Comparison of ENCODE assay signal across 16 cellular contexts in the genomic region with DNA sequence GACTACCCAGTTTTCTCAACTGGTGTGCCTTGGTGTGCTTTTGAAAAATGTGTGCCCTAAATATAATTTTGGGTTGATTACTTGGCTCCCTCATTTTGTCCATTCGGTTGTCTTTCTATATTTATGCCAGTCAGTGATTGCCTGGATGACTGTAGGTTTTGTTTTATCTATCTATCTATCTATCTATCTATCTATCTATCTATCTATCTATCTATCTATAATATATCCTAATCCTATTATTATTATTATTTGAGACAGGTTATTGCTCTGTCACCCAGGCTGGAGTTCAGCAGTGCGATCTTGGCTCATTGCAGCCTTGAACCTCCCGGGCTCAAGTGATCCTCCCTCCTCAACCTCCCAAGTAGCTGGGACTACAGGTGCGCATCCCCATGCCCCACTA.
"Had no signal": no experiment of that assay in that cellular context is flagged by ENCODE, and none has a peak within 500 bp of the region (broad histone marks: within the 10 kb centered on the region; RNA-seq: fewer than 3 reads in every experiment).

No MANE protein-coding gene starts in this region.

- H3K4me3 Mint-ChIP-seq: memory B cell had no signal

- ATAC-seq: left ventricle myocardium superior; naive thymus-derived CD8-positive, alpha-beta T cell; psoas muscle; right cardiac atrium; upper lobe of right lung had no signal

- H3K9me3 Mint-ChIP-seq: memory B cell; naive thymus-derived CD8-positive, alpha-beta T cell had no signal

- H3K27ac ChIP-seq: adrenal gland, psoas muscle, testis, upper lobe of right lung had no signal

- FAIRE-seq: astrocyte had no signal

- H3K9me3 ChIP-seq: adrenal gland, psoas muscle, testis, upper lobe of right lung had no signal

- H3K27me3 Mint-ChIP-seq: memory B cell; naive thymus-derived CD8-positive, alpha-beta T cell had no signal

- H3K27me3 ChIP-seq: adrenal gland, testis, upper lobe of right lung had no signal

- H3K4me3 ChIP-seq: adrenal gland, psoas muscle, testis, upper lobe of right lung had no signal

- DNase-seq: activated CD8-positive, alpha-beta memory T cell treated with anti-CD3 and anti-CD28 coated beads for 24 hours; activated CD8-positive, alpha-beta memory T cell treated with anti-CD3 and anti-CD28 coated beads, Interleukin-2, amount 50 U/mL, for 48 hours; activated naive CD4-positive, alpha-beta T cell; adrenal gland; dermis blood vessel endothelial cell; effector memory CD4-positive, alpha-beta T cell; left ventricle myocardium superior; naive thymus-derived CD8-positive, alpha-beta T cell; psoas muscle; right cardiac atrium; SW 1271; T1000; upper lobe of right lung had no signal
